10 cellular contexts compared by ENCODE assay signal in the genomic region with DNA sequence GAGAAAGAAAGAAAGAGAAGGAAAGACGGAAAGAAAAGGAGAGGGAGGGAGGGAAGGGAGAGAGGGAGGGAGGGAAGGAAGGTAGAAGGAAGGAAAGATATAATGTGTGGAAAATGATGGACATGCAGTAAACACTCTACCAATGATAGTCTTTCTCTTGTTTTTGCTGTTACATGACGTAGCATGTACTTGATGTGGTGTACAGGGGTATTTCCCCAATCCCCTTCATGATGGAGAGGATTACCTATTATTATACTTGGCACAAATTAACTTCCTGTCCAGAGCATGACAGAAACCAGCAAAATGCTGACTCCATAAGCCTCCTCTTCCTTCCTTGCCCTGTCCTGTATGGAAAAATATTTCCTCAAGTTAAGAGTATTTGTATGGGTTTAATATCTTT.
DNase-seq lines count a peak whose midpoint lies in the region; ATAC-seq lines count a peak whose summit lies in the region.
"Had no signal": no experiment of that assay in that cellular context is flagged by ENCODE, and none has a peak within 500 bp of the region (broad histone marks: within the 10 kb centered on the region; RNA-seq: fewer than 3 reads in every experiment).

No MANE protein-coding gene starts in this region.

- H3K27me3 Mint-ChIP-seq in naive thymus-derived CD8-positive, alpha-beta T cell, result peaks cover 0 to 6% (median 0%) of the 10 kb centered on the region in 5 donors

- H3K9me3 Mint-ChIP-seq in naive thymus-derived CD8-positive, alpha-beta T cell, result peaks cover 0 to 12% (median 4%) of the 10 kb centered on the region in 9 donors

- POLR2A ChIA-PET in naive thymus-derived CD8-positive, alpha-beta T cell (lab: Charles Lee), result no interaction called here

- H3K4me1 Mint-ChIP-seq in naive thymus-derived CD8-positive, alpha-beta T cell, result peaks cover 12 to 34% (median 20%) of the 10 kb centered on the region in 4 donors

- peak overlapping the region in 5 of 10 donors; percentile 7 to 50 (median 35) for H3K4me3 Mint-ChIP-seq in naive thymus-derived CD8-positive, alpha-beta T cell

- peaks cover 0 to 7% (median 6%) of the 10 kb centered on the region in 3 donors for H3K36me3 Mint-ChIP-seq in naive thymus-derived CD8-positive, alpha-beta T cell

- DNase-seq in naive thymus-derived CD8-positive, alpha-beta T cell, result peak in 4 of 10 donors; percentile 4 to 49 (median 22)
- no peak for DNase-seq in effector CD4-positive, alpha-beta T cell
- DNase-seq in NCI-H526 treated with DMSO at 0.1 percent for 48 hours (lab: John Stamatoyannopoulos, UW) (no peak), H4 (ENCODE audit: low spot score) (no peak)
- DNase-seq: left cardiac atrium, SJCRH30 had no signal

- H3K27ac Mint-ChIP-seq in naive thymus-derived CD8-positive, alpha-beta T cell, result peak overlapping the region in 9 of 10 donors; percentile 19 to 94 (median 57)

- ATAC-seq in GM18868 (IDR thresholded peaks at IDR 0.05; ENCODE audit: unreplicated experiment) (peak; percentile 54), GM21825 (IDR thresholded peaks at IDR 0.05; ENCODE audit: unreplicated experiment) (peak; percentile 69), HG03442 (IDR thresholded peaks at IDR 0.05; ENCODE audit: unreplicated experiment) (peak; percentile 73), GM18520 (IDR thresholded peaks at IDR 0.05; ENCODE audit: unreplicated experiment) (no peak)
- ATAC-seq in naive thymus-derived CD8-positive, alpha-beta T cell, result peak; percentile 73 to 82
